ENCODE assay signal across 1 cellular context in the genomic region with DNA sequence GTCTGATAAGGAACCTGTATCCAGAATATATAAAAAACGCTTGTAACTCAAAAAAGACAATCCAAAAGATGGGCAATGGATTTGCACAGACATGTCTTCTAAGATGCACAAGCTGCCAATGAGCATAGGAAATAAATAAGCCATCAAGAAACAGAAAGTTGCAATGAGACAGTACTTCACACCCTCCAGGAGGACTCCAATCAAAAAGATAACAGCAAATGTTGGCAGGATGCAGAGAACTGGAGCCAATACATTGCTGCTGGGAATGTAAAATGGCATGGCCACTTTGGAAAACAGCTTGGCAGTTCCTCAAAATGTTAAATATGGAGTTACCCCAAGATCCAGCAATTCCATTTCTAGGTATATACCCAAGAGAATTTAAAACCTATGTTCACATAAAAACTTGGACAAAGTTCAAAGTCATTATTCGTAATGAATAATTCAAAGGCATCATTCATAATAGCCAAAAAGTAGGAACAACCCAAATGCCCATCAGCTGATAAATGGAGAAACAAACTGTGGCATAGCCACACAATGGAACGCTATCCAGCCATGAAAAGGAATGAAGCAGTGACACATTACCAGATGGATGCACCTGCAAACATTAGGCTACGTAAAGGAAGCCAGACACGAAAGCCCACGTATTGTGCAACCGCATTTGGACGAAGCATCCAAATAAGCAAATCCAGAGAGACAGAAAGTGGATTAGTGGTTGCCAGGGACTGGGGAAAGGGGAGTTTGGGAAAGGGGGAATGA.
TF ChIP-seq lines count a peak whose summit lies in the region.

No MANE protein-coding gene starts in this region.

TF ChIP-seq in IMR-90, 13 proteins besides CTCF, POLR2A, EP300 and RAD21:
- TF ChIP-seq MXI1 (IDR thresholded peaks at IDR 0.05; ENCODE audit: borderline replicate concordance, low read depth, low read length) (no peak), CEBPB (IDR thresholded peaks at IDR 0.05; ENCODE audit: low read depth, low read length) (peak; percentile 45)
- TF ChIP-seq, protein P1, sequence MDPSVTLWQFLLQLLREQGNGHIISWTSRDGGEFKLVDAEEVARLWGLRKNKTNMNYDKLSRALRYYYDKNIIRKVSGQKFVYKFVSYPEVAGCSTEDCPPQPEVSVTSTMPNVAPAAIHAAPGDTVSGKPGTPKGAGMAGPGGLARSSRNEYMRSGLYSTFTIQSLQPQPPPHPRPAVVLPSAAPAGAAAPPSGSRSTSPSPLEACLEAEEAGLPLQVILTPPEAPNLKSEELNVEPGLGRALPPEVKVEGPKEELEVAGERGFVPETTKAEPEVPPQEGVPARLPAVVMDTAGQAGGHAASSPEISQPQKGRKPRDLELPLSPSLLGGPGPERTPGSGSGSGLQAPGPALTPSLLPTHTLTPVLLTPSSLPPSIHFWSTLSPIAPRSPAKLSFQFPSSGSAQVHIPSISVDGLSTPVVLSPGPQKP (IDR thresholded peaks at IDR 0.05; ENCODE audit: borderline replicate concordance, low read depth, low read length) = no peak
